In the genomic region with DNA sequence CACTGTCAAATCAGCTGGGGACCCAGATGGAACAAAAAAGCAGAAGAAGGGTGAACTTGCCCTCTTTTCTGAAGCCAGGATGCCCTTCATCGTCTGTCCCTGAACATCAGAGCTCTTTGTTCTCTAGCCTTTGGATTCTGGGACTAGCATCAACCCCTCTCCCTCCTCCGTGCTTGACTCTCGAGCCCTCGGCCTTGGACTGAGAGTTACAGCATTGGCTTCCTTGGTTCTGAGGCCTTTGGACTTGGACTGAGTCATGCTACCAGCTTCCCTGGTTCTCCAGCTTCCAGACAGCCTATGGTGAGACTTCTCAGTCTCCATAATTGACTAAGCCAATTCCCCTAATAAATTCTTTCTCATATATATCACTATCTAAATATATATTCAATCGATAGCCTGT, we compare ENCODE assay signal across 29 cellular contexts. TPM values are rescaled to one million over a fixed set of nuclear protein-coding genes. Genes with fewer than 3 reads are reported as not detected.
A peak's percentile ranks its signal among the peaks of the same experiment; 100 is the strongest.
DNase-seq lines count a peak whose midpoint lies in the region; FAIRE-seq and TF ChIP-seq lines count a peak whose summit lies in the region.
"Had no signal": no experiment of that assay in that cellular context is flagged by ENCODE, and none has a peak within 500 bp of the region (broad histone marks: within the 10 kb centered on the region; RNA-seq: fewer than 3 reads in every experiment).

No MANE protein-coding gene starts in this region.

- H3K9me3 Mint-ChIP-seq in endodermal cell = peaks cover 4% of the 10 kb centered on the region

- no peaks in the 10 kb centered on the region for H3K4me1 ChIP-seq in Peyer's patch
- no peaks in the 10 kb centered on the region for H3K4me1 ChIP-seq in endodermal cell (ENCODE audit: control insufficient read depth, insufficient read depth, low read length)
- H3K4me1 ChIP-seq in neutrophil (ENCODE audit: control insufficient read depth in 1 of 2, insufficient read depth in 1 of 2, low read depth in 1 of 2, low read length in 1 of 2) = peaks cover 6 to 10% of the 10 kb centered on the region in 2 experiments
- no peaks in the 10 kb centered on the region for H3K4me1 ChIP-seq in small intestine (ENCODE audit: control insufficient read depth in 2 of 2, insufficient read depth in 1 of 2, low read depth in 1 of 2, low read length in 1 of 2)
- peaks cover 6% of the 10 kb centered on the region for H3K4me1 ChIP-seq in Karpas-422 (ENCODE audit: low read length)
- H3K4me1 ChIP-seq: BE2C had no signal

- no peak overlapping the region for H3K4me2 ChIP-seq in Karpas-422 (ENCODE audit: low read depth, low read length, poor library complexity, severe bottlenecking)
- H3K4me2 ChIP-seq: BLaER1 had no signal

- TF ChIP-seq CTCF in Peyer's patch (IDR thresholded peaks at IDR 0.05) (no peak), endodermal cell (conservative IDR thresholded peaks at IDR 0.05) (no peak), neutrophil (IDR thresholded peaks at IDR 0.05) (no peak), lower leg skin (IDR thresholded peaks at IDR 0.05) (no peak)

- no peaks in the 10 kb centered on the region for H3K27me3 Mint-ChIP-seq in endodermal cell (ENCODE audit: insufficient read depth)
- H3K27me3 Mint-ChIP-seq: CD4-positive, CD25-positive, alpha-beta regulatory T cell; CD8-positive, alpha-beta memory T cell had no signal

- H3K9ac ChIP-seq in endodermal cell (ENCODE audit: extremely low read depth, low read length, poor library complexity, severe bottlenecking) (no peak overlapping the region), Karpas-422 (ENCODE audit: low read length) (no peak overlapping the region)
- H3K9ac ChIP-seq: BLaER1 had no signal

- no peak overlapping the region for H3K4me3 Mint-ChIP-seq in endodermal cell
- H3K4me3 Mint-ChIP-seq: CD14-positive monocyte; CD4-positive, alpha-beta memory T cell; CD4-positive, CD25-positive, alpha-beta regulatory T cell; CD8-positive, alpha-beta memory T cell had no signal

- no peaks in the 10 kb centered on the region for H3K9me2 ChIP-seq in Karpas-422 (replicated peaks; ENCODE audit: insufficient read depth, low read length)

- H3K4me3 ChIP-seq in Peyer's patch = no peak overlapping the region
- H3K4me3 ChIP-seq in endodermal cell (ENCODE audit: low read length) = peak overlapping the region; percentile 33
- H3K4me3 ChIP-seq in neutrophil (ENCODE audit: low read depth in 1 of 2, low read length in 1 of 2) = no peak overlapping the region
- H3K4me3 ChIP-seq in small intestine (ENCODE audit: low read depth in 1 of 2, low read length in 2 of 2) = no peak overlapping the region
- no peak overlapping the region for H3K4me3 ChIP-seq in lower leg skin (ENCODE audit: low read depth, poor library complexity, severe bottlenecking)
- H3K4me3 ChIP-seq in Karpas-422 (ENCODE audit: low read length) = no peak overlapping the region
- H3K4me3 ChIP-seq: BLaER1, GM12878 had no signal

- H3K36me3 ChIP-seq in Peyer's patch = no peaks in the 10 kb centered on the region
- H3K36me3 ChIP-seq in endodermal cell (ENCODE audit: control insufficient read depth, insufficient read depth, low read length) = peaks cover 60% of the 10 kb centered on the region
- H3K36me3 ChIP-seq in neutrophil = peaks cover 37% of the 10 kb centered on the region
- peaks cover 0 to 3% of the 10 kb centered on the region in 2 donors for H3K36me3 ChIP-seq in small intestine (ENCODE audit: control insufficient read depth in 2 of 2, insufficient read depth in 2 of 2, low read length in 2 of 2)
- no peaks in the 10 kb centered on the region for H3K36me3 ChIP-seq in Karpas-422 (ENCODE audit: insufficient read depth, low read length)

- no peaks in the 10 kb centered on the region for H3K9me3 ChIP-seq in Peyer's patch
- H3K9me3 ChIP-seq in endodermal cell (ENCODE audit: control insufficient read depth, low read length) = peaks cover 34% of the 10 kb centered on the region
- H3K9me3 ChIP-seq in neutrophil = no peaks in the 10 kb centered on the region
- H3K9me3 ChIP-seq in small intestine (ENCODE audit: control insufficient read depth, low read depth) = no peaks in the 10 kb centered on the region
- H3K9me3 ChIP-seq in Karpas-422 (ENCODE audit: low read length) = no peaks in the 10 kb centered on the region
- H3K9me3 ChIP-seq: BE2C had no signal

- no peak overlapping the region for H2AFZ ChIP-seq in Karpas-422 (ENCODE audit: low read length)

- H3K36me3 Mint-ChIP-seq in endodermal cell (ENCODE audit: low read depth) = peaks cover 42% of the 10 kb centered on the region
- H3K36me3 Mint-ChIP-seq: CD4-positive, alpha-beta memory T cell; CD4-positive, CD25-positive, alpha-beta regulatory T cell; CD8-positive, alpha-beta memory T cell had no signal

- intact Hi-C loops in lower leg skin (cut with DNase I; ENCODE audit: low total_unique reads) = no loop called here

- peaks cover 23% of the 10 kb centered on the region for H3K4me1 Mint-ChIP-seq in endodermal cell
- H3K4me1 Mint-ChIP-seq: CD4-positive, alpha-beta memory T cell; CD4-positive, CD25-positive, alpha-beta regulatory T cell; CD8-positive, alpha-beta memory T cell had no signal

- DNase-seq in Peyer's patch (peak in 2 of 3 donors; percentile 47 to 49), endodermal cell (no peak), small intestine (peak; percentile 27), lower leg skin (ENCODE audit: low spot score in 2 of 2) (no peak), caudate nucleus (lab: John Stamatoyannopoulos, UW) (no peak), H54 (ENCODE audit: insufficient read length, low spot score) (no peak), Karpas-422 (no peak)
- DNase-seq: 8988T; ACHN; BE2C; C1 segment of cervical spinal cord; CD4-positive, alpha-beta memory T cell; CD4-positive, CD25-positive, alpha-beta regulatory T cell; CD8-positive, alpha-beta memory T cell; COR-L47; DMS 273 treated with DMSO at 0.1 percent for 48 hours; DMS153; DMS53; DMS79; DND-41; EL; GDM1 had no signal

- no peaks in the 10 kb centered on the region for H4K20me1 ChIP-seq in Karpas-422 (ENCODE audit: insufficient read depth, low read depth, low read length)

- WGBS in endodermal cell (ENCODE audit: insufficient coverage in 1 of 2, insufficient read length in 1 of 2), 2 experiments = 92 to 93% methylated on average over 4 to 5 of the region's 5 CpGs
- WGBS in small intestine, 3 donors = 84 to 91% (median 89%) methylated on average over 5 of the region's 5 CpGs
- 92 to 97% methylated on average over 5 of the region's 5 CpGs for WGBS in lower leg skin, 2 donors

- FAIRE-seq in small intestine (lab: Jason Lieb, UNC) = no peak
- no peak for FAIRE-seq in H54 (lab: Jason Lieb, UNC)
- FAIRE-seq: A204.1, GM12878, GM12892, GM18507 had no signal

- no peaks in the 10 kb centered on the region for H3K27me3 ChIP-seq in Peyer's patch
- no peaks in the 10 kb centered on the region for H3K27me3 ChIP-seq in endodermal cell (ENCODE audit: control insufficient read depth, insufficient read depth, low read length, poor library complexity, severe bottlenecking)
- no peaks in the 10 kb centered on the region for H3K27me3 ChIP-seq in neutrophil
- H3K27me3 ChIP-seq in small intestine (ENCODE audit: control insufficient read depth in 2 of 2, insufficient read depth in 2 of 2, low read length in 2 of 2) = no peaks in the 10 kb centered on the region
- H3K27me3 ChIP-seq in Karpas-422 (ENCODE audit: low read length) = no peaks in the 10 kb centered on the region
- H3K27me3 ChIP-seq: BE2C, BLaER1 had no signal

- H3K27ac Mint-ChIP-seq in endodermal cell = peak overlapping the region; percentile 52
- H3K27ac Mint-ChIP-seq: CD4-positive, alpha-beta memory T cell; CD4-positive, CD25-positive, alpha-beta regulatory T cell; CD8-positive, alpha-beta memory T cell had no signal

- no peaks in the 10 kb centered on the region for H3K79me2 ChIP-seq in Karpas-422 (ENCODE audit: low read length)

- no peak for TF ChIP-seq POLR2A in Peyer's patch (IDR thresholded peaks at IDR 0.05)
- no peak for TF ChIP-seq POLR2A in lower leg skin (IDR thresholded peaks at IDR 0.05)
- no peak for TF ChIP-seq POLR2A in H54 (IDR thresholded peaks at IDR 0.05; ENCODE audit: low read depth, low read length)

- H3K27ac ChIP-seq in Peyer's patch (no peak overlapping the region), endodermal cell (ENCODE audit: low read depth, low read length) (no peak overlapping the region), neutrophil (peak overlapping the region; percentile 13), small intestine (ENCODE audit: low read depth in 1 of 2, low read length in 1 of 2) (no peak overlapping the region), caudate nucleus (ENCODE audit: low read depth, low read length) (no peak overlapping the region), Karpas-422 (ENCODE audit: low read length) (no peak overlapping the region)
- H3K27ac ChIP-seq: BLaER1 had no signal

RNA-seq across cellular contexts. Expression of a gene that starts 38.4 kb away (rescaled TPM):
- total RNA-seq in Peyer's patch = 100 to 1,000 TPM in 1 of 4 donors, 10 to 100 TPM in 3; 31.7 to 139 (median 65.2) TPM
- 100 to 1,000 TPM in 1 of 2 donors, 10 to 100 TPM in 1; 91.1 to 103 TPM for total RNA-seq in endodermal cell
- 24.9 TPM for polyA plus RNA-seq in endodermal cell (2013, experiment 1 of 2)
- polyA plus RNA-seq in endodermal cell (2013, experiment 2 of 2) = 31.5 TPM
- polyA plus RNA-seq in small intestine = 1 to 10 TPM; 3.0 to 8.1 (median 4.7) TPM
- 10 to 100 TPM; 73.2 to 98.4 (median 90.2) TPM for total RNA-seq in lower leg skin
- total RNA-seq in Karpas-422 (2014; rRNA removed; shearing (Covaris generic); ENCODE audit: low replicate concordance) = not detected in 2 replicates
- polyA plus RNA-seq: CD4-positive, CD25-positive, alpha-beta regulatory T cell; CD8-positive, alpha-beta memory T cell had no signal

Comparison
In these comparisons a context has a peak if more than half of its experiments do, and no peak if none do; other contexts are left out.
1. DNase-seq: peak in Peyer's patch (2 of 3) and small intestine (single experiment); none in endodermal cell (single experiment), lower leg skin (0 of 2), caudate nucleus (0 of 61), H54 (single experiment) and Karpas-422 (single experiment).
2. RNA of a gene that starts 38.4 kb away (total RNA-seq): 91.1 to 103 TPM in endodermal cell, 73.2 to 98.4 TPM in lower leg skin and 31.7 to 139 TPM in Peyer's patch; not detected in Karpas-422; every median in the first group is over 10 times any median in the second.